10 cellular contexts compared by ENCODE assay signal in the genomic region with DNA sequence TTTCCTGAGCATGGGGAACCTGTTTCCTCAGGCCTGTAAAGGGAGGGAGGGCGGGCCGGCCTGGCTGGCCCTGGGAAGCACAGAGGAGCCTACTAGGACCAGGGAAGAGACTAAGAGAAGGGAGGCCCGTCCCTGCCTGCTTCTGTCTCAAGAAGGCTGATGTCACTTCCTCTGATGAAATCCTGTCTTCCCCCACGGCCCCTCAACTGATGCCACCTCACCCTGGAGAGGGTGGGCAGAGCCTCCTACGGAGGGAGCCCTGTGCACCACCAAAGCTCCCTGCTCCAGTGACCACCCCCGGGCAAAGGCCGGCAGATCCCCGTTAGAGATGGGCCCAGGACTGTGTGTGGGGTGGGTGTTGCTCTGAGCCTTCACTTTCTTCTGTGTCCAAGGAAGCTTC. TPM values are rescaled to one million over a fixed set of nuclear protein-coding genes. Genes with fewer than 3 reads are reported as not detected.
DNase-seq lines count a peak whose midpoint lies in the region; TF ChIP-seq lines count a peak whose summit lies in the region.
"Had no signal": no experiment of that assay in that cellular context is flagged by ENCODE, and none has a peak within 500 bp of the region (broad histone marks: within the 10 kb centered on the region; RNA-seq: fewer than 3 reads in every experiment).

No MANE protein-coding gene starts in this region.

- 43% methylated on average over 6 of the region's 8 CpGs for WGBS in mesenchymal stem cell

- H3K79me1 ChIP-seq in mesenchymal stem cell (replicated peaks; ENCODE audit: low read length, poor library complexity, severe bottlenecking): no peaks in the 10 kb centered on the region

- H3K9me3 ChIP-seq in mesenchymal stem cell (ENCODE audit: control insufficient read depth, low read length) (no peaks in the 10 kb centered on the region), tibial artery (no peaks in the 10 kb centered on the region)

- H3K27ac ChIP-seq in caudate nucleus (ENCODE audit: low read depth, low read length) (peak overlapping the region; percentile 62), mesenchymal stem cell (ENCODE audit: low read length, poor library complexity, severe bottlenecking) (no peak overlapping the region), tibial artery (no peak overlapping the region)
- H3K27ac ChIP-seq: VCaP had no signal

- H3K27me3 ChIP-seq in mesenchymal stem cell (ENCODE audit: control insufficient read depth in 1 of 2, insufficient read depth in 1 of 2, low read length in 2 of 2): peaks cover 0 to 4% of the 10 kb centered on the region in 2 experiments
- H3K27me3 ChIP-seq in tibial artery: peaks cover 0 to 16% of the 10 kb centered on the region in 2 donors

- H4K8ac ChIP-seq in mesenchymal stem cell (ENCODE audit: low read length): peak overlapping the region; percentile 74

- H3K4me3 ChIP-seq in AG10803 (ENCODE audit: low read length) (no peak overlapping the region), mesenchymal stem cell (ENCODE audit: insufficient read depth in 1 of 2, low read depth in 1 of 2, low read length in 2 of 2) (no peak overlapping the region), tibial artery (no peak overlapping the region)

- no peak overlapping the region for H2BK12ac ChIP-seq in mesenchymal stem cell (ENCODE audit: low read length in 2 of 2)

- peak overlapping the region; percentile 11 to 54 for H3K18ac ChIP-seq in mesenchymal stem cell (ENCODE audit: low read depth in 1 of 2, low read length in 2 of 2)

- H3K4ac ChIP-seq in mesenchymal stem cell (ENCODE audit: low read depth in 1 of 2, low read length in 2 of 2): peak overlapping the region; percentile 57 to 59

- TF ChIP-seq CTCF in AG10803 (conservative IDR thresholded peaks at IDR 0.05; ENCODE audit: low read length) (no peak), tibial artery (IDR thresholded peaks at IDR 0.05) (no peak)

- H3K4me1 ChIP-seq in mesenchymal stem cell (ENCODE audit: control insufficient read depth, insufficient read depth, low read depth, low read length) (peaks cover 16% of the 10 kb centered on the region), tibial artery (peaks cover 0 to 3% (median 0%) of the 10 kb centered on the region in 4 donors)

- no peak overlapping the region for H3K9ac ChIP-seq in mesenchymal stem cell (ENCODE audit: low read length)

- H3K36me3 ChIP-seq in mesenchymal stem cell (ENCODE audit: control insufficient read depth in 1 of 2, insufficient read depth in 2 of 2, low read depth in 1 of 2, low read length in 2 of 2): no peaks in the 10 kb centered on the region
- H3K36me3 ChIP-seq in tibial artery: peaks cover 3 to 21% (median 5%) of the 10 kb centered on the region in 3 donors

- DNase-seq in AG10803 (ENCODE audit: low read depth) (peak; percentile 66), MV-4-11 (lab: John Stamatoyannopoulos, UW) (peak; percentile 83), caudate nucleus (lab: John Stamatoyannopoulos, UW) (peak in 8 of 61 donors; percentile 8 to 31 (median 12)), mesenchymal stem cell (peak; percentile 81), NCI-H1694 treated with DMSO at 0.1 percent for 48 hours (lab: John Stamatoyannopoulos, UW) (no peak), tibial artery (no peak), HPDE6-E6E7 (ENCODE audit: extremely low spot score) (no peak)
- DNase-seq in activated effector memory CD4-positive, alpha-beta T cell treated with Interleukin-2 at 50 U/mL for 16 hours: no peak
- DNase-seq: glutamatergic neuron had no signal

- no peak overlapping the region for H2BK5ac ChIP-seq in mesenchymal stem cell (ENCODE audit: low read depth, low read length, poor library complexity, severe bottlenecking)

- H2BK120ac ChIP-seq in mesenchymal stem cell (ENCODE audit: low read depth, low read length): peak overlapping the region; percentile 22

- no peak overlapping the region for H2AK5ac ChIP-seq in mesenchymal stem cell (ENCODE audit: low read length, severe bottlenecking)

- H2BK15ac ChIP-seq in mesenchymal stem cell (ENCODE audit: low read depth, poor library complexity, severe bottlenecking): no peak overlapping the region

- no peak overlapping the region for H3K4me2 ChIP-seq in mesenchymal stem cell (ENCODE audit: low read length, poor library complexity, severe bottlenecking)

- H3K23ac ChIP-seq in mesenchymal stem cell (ENCODE audit: low read length in 2 of 2): no peak overlapping the region

- peak overlapping the region in 1 of 2 experiments; percentile 77 for H3K14ac ChIP-seq in mesenchymal stem cell (ENCODE audit: low read length in 2 of 2)

- intact Hi-C loops in tibial artery (cut with DNase I; ENCODE audit: low total_unique reads): no loop called here

- no peak overlapping the region for H4K91ac ChIP-seq in mesenchymal stem cell (ENCODE audit: low read length)

- no peak overlapping the region for H2AFZ ChIP-seq in mesenchymal stem cell (ENCODE audit: low read depth, low read length)

RNA-seq across cellular contexts. Expression of a gene that starts 1.0 kb away (rescaled TPM):
- polyA plus RNA-seq in mesenchymal stem cell (2013, experiment 1 of 2): 1.1 TPM
- polyA plus RNA-seq in mesenchymal stem cell (2013, experiment 2 of 2): 1.0 TPM

RNA-seq across cellular contexts. Expression of a gene that starts 14.3 kb away (rescaled TPM):
- 9.7 TPM for polyA plus RNA-seq in mesenchymal stem cell (2013, experiment 1 of 2)
- 8.9 TPM for polyA plus RNA-seq in mesenchymal stem cell (2013, experiment 2 of 2)

RNA-seq across cellular contexts. Expression of a gene that starts 56.2 kb away (rescaled TPM):
- polyA plus RNA-seq in mesenchymal stem cell (2013, experiment 1 of 2): 1.3 TPM
- 0.93 TPM for polyA plus RNA-seq in mesenchymal stem cell (2013, experiment 2 of 2)

RNA-seq across cellular contexts. Expression of a gene that starts 57.4 kb away (rescaled TPM):
- polyA plus RNA-seq in mesenchymal stem cell (2013, experiment 1 of 2): 17.9 TPM
- polyA plus RNA-seq in mesenchymal stem cell (2013, experiment 2 of 2): 17.3 TPM

Comparison
In these comparisons a context has a peak if more than half of its experiments do, and no peak if none do; other contexts are left out.
1. DNase-seq: peak in AG10803 (single experiment), MV-4-11 (single experiment) and mesenchymal stem cell (single experiment); none in NCI-H1694 treated with DMSO at 0.1 percent for 48 hours (single experiment), tibial artery (0 of 2), HPDE6-E6E7 (single experiment) and activated effector memory CD4-positive, alpha-beta T cell treated with Interleukin-2 at 50 U/mL for 16 hours (single experiment).